32 cellular contexts compared by ENCODE assay signal in genomic region chr14:104507443-104507842, GRCh38.
"Had no signal": no experiment of that assay in that cellular context is flagged by ENCODE, and none has a peak within 500 bp of the region (broad histone marks: within the 10 kb centered on the region; RNA-seq: fewer than 3 reads in every experiment).

No MANE protein-coding gene starts in this region.

- DNase-seq: activated CD4-positive, alpha-beta memory T cell treated with anti-CD3 and anti-CD28 coated beads for 36 hours; activated CD4-positive, alpha-beta T cell treated with anti-CD3 and anti-CD28 coated beads for 36 hours; activated CD4-positive, alpha-beta T cell treated with anti-CD3 and anti-CD28 coated beads, Interleukin-2, amount 50 U/mL, for 1 hour; activated CD8-positive, alpha-beta memory T cell treated with anti-CD3 and anti-CD28 coated beads, Interleukin-2, amount 50 U/mL, for 4 hours; activated gamma-delta T cell treated with Interleukin-2 at 50 U/mL for 16 hours; activated naive CD4-positive, alpha-beta T cell treated with anti-CD3 and anti-CD28 coated beads for 36 hours; activated T-cell treated with anti-CD3 and anti-CD28 coated beads for 4 hours; activated T-cell treated with anti-CD3 and anti-CD28 coated beads, Interleukin-2, amount 50 U/mL, for 4 hours; body of pancreas; caudate nucleus; cerebellar nuclear complex; MM.1S; MV-4-11; NCI-H1092 treated with DMSO at 0.1 percent for 48 hours; NCI-H1417; NCI-H187 treated with DMSO at 0.1 percent for 48 hours; NCI-H2081; NCI-H2171 treated with DMSO at 0.1 percent for 48 hours; NCI-H226; NCI-H446 treated with DMSO at 0.1 percent for 48 hours; NCI-H524; NCI-H69; NK-92 treated with Interleukin-12 subunit alpha and Interleukin-12 subunit beta, amount 100 ng/mL, for 24 hours; PC-3; Peyer's patch; RPMI8226; SHP77 treated with DMSO at 0.1 percent for 48 hours; T1000 had no signal

- H3K4me1 Mint-ChIP-seq: activated CD4-positive, alpha-beta T cell treated with anti-CD3 and anti-CD28 coated beads for 36 hours had no signal

- H3K36me3 ChIP-seq: adrenal gland, Peyer's patch, SJSA1 had no signal

- H3K27ac Mint-ChIP-seq: activated CD4-positive, alpha-beta memory T cell treated with anti-CD3 and anti-CD28 coated beads for 36 hours; activated CD4-positive, alpha-beta T cell treated with anti-CD3 and anti-CD28 coated beads for 36 hours; activated naive CD4-positive, alpha-beta T cell treated with anti-CD3 and anti-CD28 coated beads for 36 hours; activated naive CD4-positive, alpha-beta T cell treated with anti-CD3 and anti-CD28 coated beads, Interleukin-2, amount 50 U/mL, for 72 hours; activated T-helper 1 cell treated with anti-CD3 and anti-CD28 coated beads, Interleukin-12 subunit alpha, Interleukin-12 subunit beta, Interleukin-2, Interleukin-4 antibody, amounts not matched to agents 30 ng/mL and 10 ng/mL and 1 ng/mL, durations not matched to agents 14 hours and 24 hours and 36 hours had no signal

- H3K27me3 ChIP-seq: body of pancreas, Peyer's patch had no signal

- H3K4me3 ChIP-seq: adrenal gland, body of pancreas, Peyer's patch, SJSA1 had no signal

- H3K4me1 ChIP-seq: adrenal gland, body of pancreas, Peyer's patch, SJSA1 had no signal

- H3K27ac ChIP-seq: adrenal gland, body of pancreas, Peyer's patch, SJSA1 had no signal

- ATAC-seq: activated CD4-positive, alpha-beta T cell treated with anti-CD3 and anti-CD28 coated beads for 36 hours; activated naive CD4-positive, alpha-beta T cell treated with anti-CD3 and anti-CD28 coated beads, Interleukin-2, amount 50 U/mL, for 72 hours; activated T-cell treated with anti-CD3 and anti-CD28 coated beads, Interleukin-2, amount 50 U/mL, for 4 hours; body of pancreas; PC-3 had no signal

- H3K4me3 Mint-ChIP-seq: activated CD4-positive, alpha-beta memory T cell treated with anti-CD3 and anti-CD28 coated beads for 36 hours; activated CD4-positive, alpha-beta T cell treated with anti-CD3 and anti-CD28 coated beads for 36 hours; activated naive CD4-positive, alpha-beta T cell treated with anti-CD3 and anti-CD28 coated beads for 36 hours; activated T-cell treated with anti-CD3 and anti-CD28 coated beads, Interleukin-2, amount 50 U/mL, for 4 hours; activated T-helper 1 cell treated with anti-CD3 and anti-CD28 coated beads, Interleukin-12 subunit alpha, Interleukin-12 subunit beta, Interleukin-2, Interleukin-4 antibody, amounts not matched to agents 30 ng/mL and 10 ng/mL and 1 ng/mL, durations not matched to agents 14 hours and 24 hours and 36 hours had no signal

- H3K9me3 ChIP-seq: adrenal gland, body of pancreas, SJSA1 had no signal
